15 cellular contexts compared by ENCODE assay signal in genomic region chr9:112748041-112748440, GRCh38. TPM values are rescaled to one million over a fixed set of nuclear protein-coding genes. Genes with fewer than 3 reads are reported as not detected.
DNase-seq lines count a peak whose midpoint lies in the region; ATAC-seq and TF ChIP-seq lines count a peak whose summit lies in the region.
"Had no signal": no experiment of that assay in that cellular context is flagged by ENCODE, and none has a peak within 500 bp of the region (broad histone marks: within the 10 kb centered on the region; RNA-seq: fewer than 3 reads in every experiment).

No MANE protein-coding gene starts in this region.

- no peaks in the 10 kb centered on the region for H3K9me3 Mint-ChIP-seq in stimulated activated naive CD8-positive, alpha-beta T cell treated with anti-CD3 and anti-CD28 coated beads, Interleukin-15, Interleukin-2, amounts not matched to agents 100 ng/mL and 50 ng/mL, for 24 hours
- H3K9me3 Mint-ChIP-seq in stimulated activated naive B cell treated with anti-CD40 and anti-IgM and Interleukin-4, amounts not matched to agents 10 μg/mL and 1 μg/mL and 100 μg/mL, for 72 hours: no peaks in the 10 kb centered on the region

- H3K27ac ChIP-seq in angular gyrus (ENCODE audit: low read depth, low read length) (peak overlapping the region; percentile 98), spleen (no peak overlapping the region)
- H3K27ac ChIP-seq: BLaER1 had no signal

- H3K27me3 Mint-ChIP-seq in stimulated activated naive CD8-positive, alpha-beta T cell treated with anti-CD3 and anti-CD28 coated beads, Interleukin-15, Interleukin-2, amounts not matched to agents 100 ng/mL and 50 ng/mL, for 24 hours: no peaks in the 10 kb centered on the region
- H3K27me3 Mint-ChIP-seq in stimulated activated naive B cell treated with anti-CD40 and anti-IgM and Interleukin-4, amounts not matched to agents 10 μg/mL and 1 μg/mL and 100 μg/mL, for 72 hours: no peaks in the 10 kb centered on the region

- no peak for ATAC-seq in stimulated activated naive B cell treated with anti-CD40 and anti-IgM and Interleukin-4, amounts not matched to agents 10 μg/mL and 1 μg/mL and 100 μg/mL, for 72 hours (replicated peaks)

- no peak for TF ChIP-seq POLR2A in spleen (IDR thresholded peaks at IDR 0.05)

- H3K4me3 Mint-ChIP-seq in stimulated activated naive CD8-positive, alpha-beta T cell treated with anti-CD3 and anti-CD28 coated beads, Interleukin-15, Interleukin-2, amounts not matched to agents 100 ng/mL and 50 ng/mL, for 24 hours: peak overlapping the region; percentile 37
- no peak overlapping the region for H3K4me3 Mint-ChIP-seq in stimulated activated naive B cell treated with anti-CD40 and anti-IgM and Interleukin-4, amounts not matched to agents 10 μg/mL and 1 μg/mL and 100 μg/mL, for 72 hours

- peak overlapping the region; percentile 89 for H3K27ac Mint-ChIP-seq in stimulated activated naive CD8-positive, alpha-beta T cell treated with anti-CD3 and anti-CD28 coated beads, Interleukin-15, Interleukin-2, amounts not matched to agents 100 ng/mL and 50 ng/mL, for 24 hours
- no peak overlapping the region for H3K27ac Mint-ChIP-seq in stimulated activated naive B cell treated with anti-CD40 and anti-IgM and Interleukin-4, amounts not matched to agents 10 μg/mL and 1 μg/mL and 100 μg/mL, for 72 hours

- intact Hi-C loops in spleen (cut with DNase I; ENCODE audit: low total_unique reads): no loop called here

- H3K27me3 ChIP-seq in spleen (replicated peaks in 1 of 7): no peaks in the 10 kb centered on the region
- H3K27me3 ChIP-seq: BLaER1 had no signal

- no peak for TF ChIP-seq CTCF in spleen (IDR thresholded peaks at IDR 0.05 in 8 of 11, conservative IDR thresholded peaks at IDR 0.05 in 3 of 11)

- H3K9me3 ChIP-seq in spleen: no peaks in the 10 kb centered on the region
- H3K9me3 ChIP-seq: BLaER1, HAP-1 had no signal

- no peak overlapping the region for H3K4me3 ChIP-seq in spleen
- H3K4me3 ChIP-seq: BLaER1, HAP-1 had no signal

- in situ Hi-C loops in KBM-7 (cut with MboI; ENCODE audit: low pct_unique_long_range_greater_than_20kb, low sequenced_read_pairs): no loop called here

- DNase-seq in GDM1 (lab: John Stamatoyannopoulos, UW) (peak; percentile 3), KBM-7 (peak; percentile 38), spleen (no peak)
- no peak for DNase-seq in activated CD4-positive, CD25-positive, alpha-beta regulatory T cell treated with anti-CD3 and anti-CD28 coated beads, Interleukin-2, amount 50 U/mL, for 72 hours
- no peak for DNase-seq in stimulated activated naive B cell treated with anti-CD40 and anti-IgM and Interleukin-4, amounts not matched to agents 10 μg/mL and 1 μg/mL and 100 μg/mL, for 72 hours
- DNase-seq: DMS153; EL; NCI-H1092; NCI-H226; NCI-H526 treated with DMSO at 0.1 percent for 48 hours; NK-92 treated with Interleukin-12 subunit alpha and Interleukin-12 subunit beta, amount 100 ng/mL, for 24 hours had no signal

- WGBS in spleen, 5 donors: 22 to 42% (median 38%) methylated on average over 3 of the region's 3 CpGs

- peaks cover 0 to 60% (median 36%) of the 10 kb centered on the region in 6 donors for H3K4me1 ChIP-seq in spleen

- no peaks in the 10 kb centered on the region for H3K36me3 ChIP-seq in spleen
- H3K36me3 ChIP-seq: BLaER1, HAP-1 had no signal

- no peaks in the 10 kb centered on the region for H3K36me3 Mint-ChIP-seq in stimulated activated naive CD8-positive, alpha-beta T cell treated with anti-CD3 and anti-CD28 coated beads, Interleukin-15, Interleukin-2, amounts not matched to agents 100 ng/mL and 50 ng/mL, for 24 hours (ENCODE audit: low read depth)
- H3K36me3 Mint-ChIP-seq in stimulated activated naive B cell treated with anti-CD40 and anti-IgM and Interleukin-4, amounts not matched to agents 10 μg/mL and 1 μg/mL and 100 μg/mL, for 72 hours: no peaks in the 10 kb centered on the region

- peaks cover 66% of the 10 kb centered on the region for H3K4me1 Mint-ChIP-seq in stimulated activated naive CD8-positive, alpha-beta T cell treated with anti-CD3 and anti-CD28 coated beads, Interleukin-15, Interleukin-2, amounts not matched to agents 100 ng/mL and 50 ng/mL, for 24 hours (ENCODE audit: low read depth)
- H3K4me1 Mint-ChIP-seq in stimulated activated naive B cell treated with anti-CD40 and anti-IgM and Interleukin-4, amounts not matched to agents 10 μg/mL and 1 μg/mL and 100 μg/mL, for 72 hours: peaks cover 42 to 68% of the 10 kb centered on the region in 2 donors

RNA-seq across cellular contexts. Expression of gene SNX30, which starts 2.5 kb away (rescaled TPM):
- total RNA-seq in spleen: 10 to 100 TPM; 10.1 to 23.3 (median 18.0) TPM
- 1 to 10 TPM; 1.2 to 2.2 (median 2.0) TPM for polyA plus RNA-seq in spleen

RNA-seq across cellular contexts. Expression of gene INIP, which starts 30.1 kb away (rescaled TPM):
- 10 to 100 TPM; 23.0 to 33.4 (median 26.8) TPM for total RNA-seq in spleen
- 10 to 100 TPM in 1 of 3 donors, 1 to 10 TPM in 2; 6.9 to 14.3 (median 8.8) TPM for polyA plus RNA-seq in spleen

Comparison
In these comparisons a context has a peak if more than half of its experiments do, and no peak if none do; other contexts are left out.
1. DNase-seq: peak in GDM1 (single experiment) and KBM-7 (single experiment); none in activated CD4-positive, CD25-positive, alpha-beta regulatory T cell treated with anti-CD3 and anti-CD28 coated beads, Interleukin-2, amount 50 U/mL, for 72 hours (single experiment), spleen (single experiment) and stimulated activated naive B cell treated with anti-CD40 and anti-IgM and Interleukin-4, amounts not matched to agents 10 μg/mL and 1 μg/mL and 100 μg/mL, for 72 hours (single experiment).